8 cellular contexts compared by ENCODE assay signal in the genomic region with DNA sequence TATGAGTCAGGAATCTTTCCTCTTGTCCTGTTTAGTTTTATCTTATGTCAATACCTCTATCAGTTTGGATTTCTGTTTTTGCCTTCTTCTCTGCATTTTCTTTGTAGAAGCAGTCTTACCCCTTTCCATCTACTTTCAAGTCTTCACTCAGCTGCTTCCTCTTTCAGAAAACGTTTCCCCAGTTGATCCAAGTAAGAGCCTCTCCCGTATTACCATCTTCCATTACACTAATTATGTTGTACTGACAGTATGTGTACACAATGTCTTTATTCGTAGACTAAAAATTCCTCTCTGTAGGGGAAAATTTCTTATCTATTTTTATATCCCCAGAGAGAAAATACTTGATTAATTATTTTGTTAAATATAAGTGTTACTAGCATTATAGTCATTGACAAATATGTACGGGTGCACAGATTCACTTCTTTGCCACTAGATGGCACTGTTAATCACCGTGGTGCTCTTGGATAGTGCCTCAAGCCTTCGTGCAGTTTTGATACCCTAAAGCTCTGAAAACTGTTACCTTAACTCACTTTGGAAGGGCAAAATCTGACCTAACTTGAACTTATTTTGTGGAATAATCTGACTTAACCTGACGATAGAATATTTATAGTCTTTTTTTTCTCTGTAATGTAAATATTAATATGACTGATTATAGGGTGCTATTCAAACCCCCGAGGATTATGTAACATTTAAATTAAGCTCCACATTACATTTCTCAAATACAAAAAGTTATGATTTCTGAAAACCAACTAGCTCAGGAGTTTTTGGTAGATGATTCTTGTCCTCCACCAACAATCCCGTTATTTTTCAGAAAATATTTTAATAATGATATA.
DNase-seq lines count a peak whose midpoint lies in the region; ATAC-seq, FAIRE-seq and TF ChIP-seq lines count a peak whose summit lies in the region.

No MANE protein-coding gene starts in this region.

- POLR2A ChIA-PET in A549 (lab: Yijun Ruan, JAX), result no interaction called here

- ATAC-seq in A549 (peak; percentile 88 to 93), GM21619 (IDR thresholded peaks at IDR 0.05; ENCODE audit: unreplicated experiment) (peak; percentile 99)

- no peak for TF ChIP-seq EP300 in A549 (IDR thresholded peaks at IDR 0.05)

- intact Hi-C loops in activated T-helper 1 cell treated with anti-CD3 and anti-CD28 coated beads, Interleukin-12 subunit alpha, Interleukin-12 subunit beta, Interleukin-2, Interleukin-4 antibody, amounts not matched to agents 30 ng/mL and 10 ng/mL and 1 ng/mL, durations not matched to agents 14 hours and 24 hours and 36 hours (cut with micrococcal nuclease), result loop anchor here (1.0 to 2.0 kb wide), 5 partner anchors 52 to 830 kb away; no protein-coding TSS in a partner anchor

- H3K27me3 Mint-ChIP-seq in endodermal cell (ENCODE audit: insufficient read depth), result no peaks in the 10 kb centered on the region
- no peaks in the 10 kb centered on the region for H3K27me3 Mint-ChIP-seq in mesothelial cell of epicardium (ENCODE audit: low read depth)
- H3K27me3 Mint-ChIP-seq in activated T-helper 1 cell treated with anti-CD3 and anti-CD28 coated beads, Interleukin-12 subunit alpha, Interleukin-12 subunit beta, Interleukin-2, Interleukin-4 antibody, amounts not matched to agents 30 ng/mL and 10 ng/mL and 1 ng/mL, durations not matched to agents 14 hours and 24 hours and 36 hours (ENCODE audit: insufficient read depth), result peaks cover 9% of the 10 kb centered on the region

- WGBS in A549 (ENCODE audit: missing lambda C conversion rate), result 22% methylated on average over 9 of the region's 9 CpGs
- 6 to 30% methylated on average over 3 to 4 of the region's 9 CpGs for WGBS in endodermal cell (ENCODE audit: insufficient coverage in 1 of 2, insufficient read length in 1 of 2), 2 experiments

- no peak overlapping the region for H3K9ac ChIP-seq in endodermal cell (ENCODE audit: extremely low read depth, low read length, poor library complexity, severe bottlenecking)

- peak; percentile 77 to 81 for TF ChIP-seq RAD21 in A549 (conservative IDR thresholded peaks at IDR 0.05 in 1 of 2, IDR thresholded peaks at IDR 0.05 in 1 of 2)

- no peaks in the 10 kb centered on the region for H3K36me3 Mint-ChIP-seq in endodermal cell (ENCODE audit: low read depth)
- H3K36me3 Mint-ChIP-seq in mesothelial cell of epicardium, result no peaks in the 10 kb centered on the region
- no peaks in the 10 kb centered on the region for H3K36me3 Mint-ChIP-seq in activated T-helper 1 cell treated with anti-CD3 and anti-CD28 coated beads, Interleukin-12 subunit alpha, Interleukin-12 subunit beta, Interleukin-2, Interleukin-4 antibody, amounts not matched to agents 30 ng/mL and 10 ng/mL and 1 ng/mL, durations not matched to agents 14 hours and 24 hours and 36 hours (ENCODE audit: low read depth)

- DNase-seq in A549 (ENCODE audit: low read depth in 1 of 2, low spot score in 1 of 2) (peak; percentile 43 to 66), EH (ENCODE audit: low read depth) (peak; percentile 58), HS-5 (ENCODE audit: low read depth) (peak; percentile 20), RPMI8226 (peak; percentile 50), endodermal cell (no peak), mesothelial cell of epicardium (ENCODE audit: low spot score in 2 of 2, unreplicated experiment in 2 of 2) (no peak)
- DNase-seq in activated T-helper 1 cell treated with anti-CD3 and anti-CD28 coated beads, Interleukin-12 subunit alpha, Interleukin-12 subunit beta, Interleukin-2, Interleukin-4 antibody, amounts not matched to agents 30 ng/mL and 10 ng/mL and 1 ng/mL, durations not matched to agents 14 hours and 24 hours and 36 hours (ENCODE audit: low spot score), result no peak

- no peaks in the 10 kb centered on the region for H3K36me3 ChIP-seq in endodermal cell (ENCODE audit: control insufficient read depth, insufficient read depth, low read length)

- TF ChIP-seq CTCF in A549 (IDR thresholded peaks at IDR 0.05), result peak; percentile 84
- TF ChIP-seq CTCF in endodermal cell (conservative IDR thresholded peaks at IDR 0.05), result peak; percentile 99
- TF ChIP-seq CTCF in mesothelial cell of epicardium (IDR thresholded peaks at IDR 0.05; ENCODE audit: unreplicated experiment), result peak; percentile 73

- peaks cover 14% of the 10 kb centered on the region for H3K4me1 Mint-ChIP-seq in endodermal cell
- peaks cover 5% of the 10 kb centered on the region for H3K4me1 Mint-ChIP-seq in mesothelial cell of epicardium
- no peaks in the 10 kb centered on the region for H3K4me1 Mint-ChIP-seq in activated T-helper 1 cell treated with anti-CD3 and anti-CD28 coated beads, Interleukin-12 subunit alpha, Interleukin-12 subunit beta, Interleukin-2, Interleukin-4 antibody, amounts not matched to agents 30 ng/mL and 10 ng/mL and 1 ng/mL, durations not matched to agents 14 hours and 24 hours and 36 hours (ENCODE audit: low read depth)

- peak overlapping the region; percentile 0; the same call in 1 of the 3 replicates for H3K4me2 ChIP-seq in A549

- H3K4me3 ChIP-seq in A549 (no peak overlapping the region), endodermal cell (ENCODE audit: low read length) (no peak overlapping the region)

- H3K4me3 Mint-ChIP-seq in endodermal cell, result no peak overlapping the region
- H3K4me3 Mint-ChIP-seq in mesothelial cell of epicardium, result no peak overlapping the region
- H3K4me3 Mint-ChIP-seq in activated T-helper 1 cell treated with anti-CD3 and anti-CD28 coated beads, Interleukin-12 subunit alpha, Interleukin-12 subunit beta, Interleukin-2, Interleukin-4 antibody, amounts not matched to agents 30 ng/mL and 10 ng/mL and 1 ng/mL, durations not matched to agents 14 hours and 24 hours and 36 hours, result no peak overlapping the region

- CTCF ChIA-PET in A549 (lab: Yijun Ruan, JAX), result interaction anchor here (0.6 to 3.3 kb wide), 33 partner anchors 9 to 763 kb away, joined by 3 to 19 read pairs (median 4); partner anchors contain the start of genes CHMP2B and HTR1F

- no peak for TF ChIP-seq POLR2A in A549 (IDR thresholded peaks at IDR 0.05; ENCODE audit: low read length)

- no peak overlapping the region for H3K27ac Mint-ChIP-seq in endodermal cell
- H3K27ac Mint-ChIP-seq in mesothelial cell of epicardium, result no peak overlapping the region
- H3K27ac Mint-ChIP-seq in activated T-helper 1 cell treated with anti-CD3 and anti-CD28 coated beads, Interleukin-12 subunit alpha, Interleukin-12 subunit beta, Interleukin-2, Interleukin-4 antibody, amounts not matched to agents 30 ng/mL and 10 ng/mL and 1 ng/mL, durations not matched to agents 14 hours and 24 hours and 36 hours, result no peak overlapping the region

- no peaks in the 10 kb centered on the region for H3K27me3 ChIP-seq in endodermal cell (ENCODE audit: control insufficient read depth, insufficient read depth, low read length, poor library complexity, severe bottlenecking)

- H3K4me1 ChIP-seq in A549 (peaks cover 4% of the 10 kb centered on the region; the same call in 2 of the 3 replicates), endodermal cell (ENCODE audit: control insufficient read depth, insufficient read depth, low read length) (no peaks in the 10 kb centered on the region)

- peak overlapping the region; percentile 25 to 63; a peak in 2 of 6 replicates for H3K27ac ChIP-seq in A549
- no peak overlapping the region for H3K27ac ChIP-seq in endodermal cell (ENCODE audit: low read depth, low read length)

- peaks cover 5% of the 10 kb centered on the region for H3K9me3 Mint-ChIP-seq in endodermal cell
- no peaks in the 10 kb centered on the region for H3K9me3 Mint-ChIP-seq in mesothelial cell of epicardium
- no peaks in the 10 kb centered on the region for H3K9me3 Mint-ChIP-seq in activated T-helper 1 cell treated with anti-CD3 and anti-CD28 coated beads, Interleukin-12 subunit alpha, Interleukin-12 subunit beta, Interleukin-2, Interleukin-4 antibody, amounts not matched to agents 30 ng/mL and 10 ng/mL and 1 ng/mL, durations not matched to agents 14 hours and 24 hours and 36 hours

- H3K9me3 ChIP-seq in A549 (no peaks in the 10 kb centered on the region), endodermal cell (ENCODE audit: control insufficient read depth, low read length) (no peaks in the 10 kb centered on the region)

- FAIRE-seq in A549 (lab: Jason Lieb, UNC), result no peak

TF ChIP-seq in A549, 52 proteins besides CTCF, POLR2A, EP300 and RAD21:
- TF ChIP-seq SMC3 (IDR thresholded peaks at IDR 0.05), result peak; percentile 77
- TF ChIP-seq BCL3 (IDR thresholded peaks at IDR 0.05), result no peak
TF ChIP-seq in A549: peak in this region for 1.

Comparison
In these comparisons a context has a peak if more than half of its experiments do, and no peak if none do; other contexts are left out.
1. DNase-seq: peak in A549 (2 of 2), EH (single experiment), HS-5 (single experiment) and RPMI8226 (single experiment); none in endodermal cell (single experiment), mesothelial cell of epicardium (0 of 2) and activated T-helper 1 cell treated with anti-CD3 and anti-CD28 coated beads, Interleukin-12 subunit alpha, Interleukin-12 subunit beta, Interleukin-2, Interleukin-4 antibody, amounts not matched to agents 30 ng/mL and 10 ng/mL and 1 ng/mL, durations not matched to agents 14 hours and 24 hours and 36 hours (single experiment).
2. Peak in every context shown above with its lines, with median percentiles within 50 percentile points of each other: CTCF ChIP-seq.